9 cellular contexts compared by ENCODE assay signal in the genomic region with DNA sequence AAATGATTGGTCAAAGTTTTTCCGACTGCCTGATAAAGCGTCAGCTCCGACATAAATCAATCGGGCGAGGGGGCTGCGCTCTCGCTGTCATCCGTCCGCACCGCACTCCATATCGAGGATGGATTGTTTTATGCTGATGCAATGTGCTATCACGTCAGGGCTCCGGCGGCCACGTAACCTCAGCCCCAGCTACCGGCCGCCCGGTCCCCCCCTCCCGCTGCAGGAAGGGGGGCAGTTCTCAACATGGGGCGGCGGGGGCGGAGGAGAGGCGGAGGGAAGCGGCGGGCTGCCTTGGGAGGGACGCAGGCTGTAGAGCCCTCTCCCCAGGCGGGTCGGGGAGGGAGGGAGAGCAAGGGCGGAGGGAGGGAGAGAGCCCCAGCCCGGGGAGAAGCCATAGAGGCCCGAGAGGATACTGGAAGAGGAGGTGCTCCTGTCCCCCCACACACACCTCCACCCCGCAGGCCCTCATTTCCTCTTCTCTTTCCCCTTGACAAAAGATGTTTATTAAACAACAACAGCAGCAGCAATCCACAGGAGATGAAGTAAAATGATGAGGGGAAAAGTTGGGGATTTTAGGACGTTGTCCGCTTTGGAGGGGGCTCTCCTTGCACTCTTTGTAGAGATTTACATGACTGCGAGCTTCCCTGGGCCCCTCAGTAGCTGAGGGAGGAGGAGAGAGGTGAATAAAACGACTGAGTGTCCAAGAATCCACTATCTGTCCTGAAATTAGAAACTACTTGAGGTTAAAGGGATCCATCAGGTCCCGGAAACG. TPM values are rescaled to one million over a fixed set of nuclear protein-coding genes. Genes with fewer than 3 reads are reported as not detected.
A peak's percentile ranks its signal among the peaks of the same experiment; 100 is the strongest.
DNase-seq lines count a peak whose midpoint lies in the region; ATAC-seq and TF ChIP-seq lines count a peak whose summit lies in the region.
"Had no signal": no experiment of that assay in that cellular context is flagged by ENCODE, and none has a peak within 500 bp of the region (broad histone marks: within the 10 kb centered on the region; RNA-seq: fewer than 3 reads in every experiment).

No MANE protein-coding gene starts in this region.

- ATAC-seq in activated naive CD8-positive, alpha-beta T cell treated with anti-CD3 and anti-CD28 coated beads, Interleukin-2, amount 10 ng/mL, durations not matched to agents 7 days and 5 days (ENCODE audit: low read depth): peak; percentile 35
- no peak for ATAC-seq in GM21717 (IDR thresholded peaks at IDR 0.05; ENCODE audit: unreplicated experiment)
- ATAC-seq in HG03460 (IDR thresholded peaks at IDR 0.05; ENCODE audit: unreplicated experiment): no peak

- peak; percentile 64 for DNase-seq in GM13976 (ENCODE audit: low spot score)
- peak; percentile 31 for DNase-seq in NCI-H748 treated with DMSO at 0.1 percent for 48 hours (lab: John Stamatoyannopoulos, UW)
- peak; percentile 62 for DNase-seq in activated naive CD8-positive, alpha-beta T cell treated with anti-CD3 and anti-CD28 coated beads, Interleukin-2, amount 10 ng/mL, durations not matched to agents 7 days and 5 days
- DNase-seq in neural crest cell (ENCODE audit: low read depth, low spot score): no peak
- DNase-seq in NAMALWA (ENCODE audit: low spot score): no peak
- DNase-seq in Kasumi-1 (lab: John Stamatoyannopoulos, UW): no peak

- POLR2A ChIA-PET in activated naive CD8-positive, alpha-beta T cell treated with anti-CD3 and anti-CD28 coated beads, Interleukin-2, amount 10 ng/mL, durations not matched to agents 7 days and 5 days (lab: Charles Lee): interaction anchor here (0.7 to 1.9 kb wide), 3 partner anchors 10 to 25 kb away, joined by 3 to 6 read pairs (median 5); no protein-coding TSS in a partner anchor

- H3K9me3 Mint-ChIP-seq in activated naive CD8-positive, alpha-beta T cell treated with anti-CD3 and anti-CD28 coated beads, Interleukin-2, amount 10 ng/mL, durations not matched to agents 7 days and 5 days: no peaks in the 10 kb centered on the region
- H3K9me3 Mint-ChIP-seq in neural crest cell: no peaks in the 10 kb centered on the region

- peaks cover 88% of the 10 kb centered on the region for H3K27me3 Mint-ChIP-seq in activated naive CD8-positive, alpha-beta T cell treated with anti-CD3 and anti-CD28 coated beads, Interleukin-2, amount 10 ng/mL, durations not matched to agents 7 days and 5 days
- peaks cover 99% of the 10 kb centered on the region for H3K27me3 Mint-ChIP-seq in neural crest cell (ENCODE audit: low read depth)

- peak overlapping the region; percentile 87 for H3K27ac Mint-ChIP-seq in activated naive CD8-positive, alpha-beta T cell treated with anti-CD3 and anti-CD28 coated beads, Interleukin-2, amount 10 ng/mL, durations not matched to agents 7 days and 5 days
- peak overlapping the region; percentile 78 for H3K27ac Mint-ChIP-seq in neural crest cell (ENCODE audit: unreplicated experiment)

- H3K4me1 Mint-ChIP-seq in activated naive CD8-positive, alpha-beta T cell treated with anti-CD3 and anti-CD28 coated beads, Interleukin-2, amount 10 ng/mL, durations not matched to agents 7 days and 5 days: peaks cover 12% of the 10 kb centered on the region
- peaks cover 2% of the 10 kb centered on the region for H3K4me1 Mint-ChIP-seq in neural crest cell

- H3K36me3 Mint-ChIP-seq in activated naive CD8-positive, alpha-beta T cell treated with anti-CD3 and anti-CD28 coated beads, Interleukin-2, amount 10 ng/mL, durations not matched to agents 7 days and 5 days: no peaks in the 10 kb centered on the region
- peaks cover 9% of the 10 kb centered on the region for H3K36me3 Mint-ChIP-seq in neural crest cell (ENCODE audit: low read depth)

- in situ Hi-C loops in GM13976 (cut with MboI; ENCODE audit: low sequenced_read_pairs, unreplicated experiment): no loop called here

- TF ChIP-seq CTCF in GM13976 (IDR thresholded peaks at IDR 0.05; ENCODE audit: borderline replicate concordance, control extremely low read depth, extremely low read depth, insufficient read depth, missing control alignments) (no peak), neural crest cell (conservative IDR thresholded peaks at IDR 0.05) (no peak)

- H3K4me3 Mint-ChIP-seq in activated naive CD8-positive, alpha-beta T cell treated with anti-CD3 and anti-CD28 coated beads, Interleukin-2, amount 10 ng/mL, durations not matched to agents 7 days and 5 days: peak overlapping the region; percentile 85
- peak overlapping the region; percentile 93 for H3K4me3 Mint-ChIP-seq in neural crest cell

RNA-seq across cellular contexts. Expression of a gene that starts 0.5 kb away (rescaled TPM):
- under 1 TPM; 0.11 to 0.23 TPM for total RNA-seq in activated naive CD8-positive, alpha-beta T cell treated with anti-CD3 and anti-CD28 coated beads, Interleukin-2, amount 10 ng/mL, durations not matched to agents 7 days and 5 days
- 84.1 and 89.8 TPM in 2 replicates for total RNA-seq in neural crest cell
- total RNA-seq: fibroblast of villous mesenchyme had no signal

RNA-seq across cellular contexts. Expression of a gene that starts 11.6 kb away (rescaled TPM):
- total RNA-seq in activated naive CD8-positive, alpha-beta T cell treated with anti-CD3 and anti-CD28 coated beads, Interleukin-2, amount 10 ng/mL, durations not matched to agents 7 days and 5 days: not detected
- 19.7 and 22.9 TPM in 2 replicates for total RNA-seq in neural crest cell
- total RNA-seq: fibroblast of villous mesenchyme had no signal

RNA-seq across cellular contexts. Expression of a gene that starts 15.8 kb away (rescaled TPM):
- 1 to 10 TPM in 1 of 2 experiments, under 1 TPM in 1; 0.80 to 1.0 TPM for total RNA-seq in activated naive CD8-positive, alpha-beta T cell treated with anti-CD3 and anti-CD28 coated beads, Interleukin-2, amount 10 ng/mL, durations not matched to agents 7 days and 5 days
- 8.5 and 11.4 TPM in 2 replicates for total RNA-seq in neural crest cell

RNA-seq across cellular contexts. Expression of a gene that starts 21.9 kb away (rescaled TPM):
- not detected for total RNA-seq in activated naive CD8-positive, alpha-beta T cell treated with anti-CD3 and anti-CD28 coated beads, Interleukin-2, amount 10 ng/mL, durations not matched to agents 7 days and 5 days
- 9.6 and 11.5 TPM in 2 replicates for total RNA-seq in neural crest cell

RNA-seq across cellular contexts. Expression of a gene that starts 33.1 kb away (rescaled TPM):
- total RNA-seq in activated naive CD8-positive, alpha-beta T cell treated with anti-CD3 and anti-CD28 coated beads, Interleukin-2, amount 10 ng/mL, durations not matched to agents 7 days and 5 days: not detected
- total RNA-seq in neural crest cell: 2.3 and 2.6 TPM in 2 replicates

Comparison
In these comparisons a context has a peak if more than half of its experiments do, and no peak if none do; other contexts are left out.
1. DNase-seq: peak in GM13976 (single experiment), NCI-H748 treated with DMSO at 0.1 percent for 48 hours (single experiment) and activated naive CD8-positive, alpha-beta T cell treated with anti-CD3 and anti-CD28 coated beads, Interleukin-2, amount 10 ng/mL, durations not matched to agents 7 days and 5 days (single experiment); none in neural crest cell (single experiment), NAMALWA (single experiment) and Kasumi-1 (0 of 2).
2. RNA of a gene that starts 0.5 kb away (total RNA-seq): 84.1 to 89.8 TPM in neural crest cell; 0.11 to 0.23 TPM in activated naive CD8-positive, alpha-beta T cell treated with anti-CD3 and anti-CD28 coated beads, Interleukin-2, amount 10 ng/mL, durations not matched to agents 7 days and 5 days; every median in the first group is over 10 times any median in the second.
3. RNA of a gene that starts 11.6 kb away (total RNA-seq): 19.7 to 22.9 TPM in neural crest cell; not detected in activated naive CD8-positive, alpha-beta T cell treated with anti-CD3 and anti-CD28 coated beads, Interleukin-2, amount 10 ng/mL, durations not matched to agents 7 days and 5 days; every median in the first group is over 10 times any median in the second.